In the genomic region with DNA sequence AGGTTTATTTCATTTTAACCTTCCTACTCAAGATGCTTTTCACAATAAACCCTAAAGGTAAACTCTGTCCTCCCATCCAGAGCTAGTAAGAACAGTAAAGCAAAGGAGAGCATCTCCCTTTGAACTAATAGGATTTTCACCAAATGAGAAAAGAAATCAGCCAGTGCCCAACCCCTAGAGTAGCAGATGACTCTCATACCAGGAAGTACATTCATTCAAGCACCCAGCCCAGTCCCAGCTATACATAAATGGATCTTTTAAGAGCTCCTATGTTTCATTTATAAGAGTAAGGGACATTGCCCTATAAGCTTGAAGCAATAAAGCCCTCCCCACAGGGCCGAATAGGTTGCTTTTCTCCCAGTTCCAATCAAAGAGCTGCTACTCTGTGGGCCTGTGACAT, we compare ENCODE assay signal across 1 cellular context.
TF ChIP-seq lines count a peak whose summit lies in the region.

No MANE protein-coding gene starts in this region.

TF ChIP-seq in IMR-90, 13 proteins besides CTCF, POLR2A, EP300 and RAD21:
- TF ChIP-seq, protein P1, sequence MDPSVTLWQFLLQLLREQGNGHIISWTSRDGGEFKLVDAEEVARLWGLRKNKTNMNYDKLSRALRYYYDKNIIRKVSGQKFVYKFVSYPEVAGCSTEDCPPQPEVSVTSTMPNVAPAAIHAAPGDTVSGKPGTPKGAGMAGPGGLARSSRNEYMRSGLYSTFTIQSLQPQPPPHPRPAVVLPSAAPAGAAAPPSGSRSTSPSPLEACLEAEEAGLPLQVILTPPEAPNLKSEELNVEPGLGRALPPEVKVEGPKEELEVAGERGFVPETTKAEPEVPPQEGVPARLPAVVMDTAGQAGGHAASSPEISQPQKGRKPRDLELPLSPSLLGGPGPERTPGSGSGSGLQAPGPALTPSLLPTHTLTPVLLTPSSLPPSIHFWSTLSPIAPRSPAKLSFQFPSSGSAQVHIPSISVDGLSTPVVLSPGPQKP (IDR thresholded peaks at IDR 0.05; ENCODE audit: borderline replicate concordance, low read depth, low read length): no peak
- TF ChIP-seq RFX5 (IDR thresholded peaks at IDR 0.05; ENCODE audit: low read depth, low read length) (no peak), CHD1 (IDR thresholded peaks at IDR 0.05; ENCODE audit: low read depth, low read length) (no peak)
